Comparison of ENCODE assay signal across 8 cellular contexts in genomic region chr1:12179111-12179519, GRCh38. TPM values are rescaled to one million over a fixed set of nuclear protein-coding genes. Genes with fewer than 3 reads are reported as not detected.
DNase-seq lines count a peak whose midpoint lies in the region; ATAC-seq, FAIRE-seq and TF ChIP-seq lines count a peak whose summit lies in the region.

No MANE protein-coding gene starts in this region.

- H3K36me3 ChIP-seq in HepG2 (replicated peaks in 1 of 2; ENCODE audit: control insufficient read depth in 1 of 2, insufficient read depth in 2 of 2, low read length in 2 of 2) (no peaks in the 10 kb centered on the region), tibial artery (no peaks in the 10 kb centered on the region)

- H4K20me1 ChIP-seq in HepG2 (ENCODE audit: insufficient read depth, low read length), result no peaks in the 10 kb centered on the region

- no peak overlapping the region for H2AFZ ChIP-seq in HepG2 (ENCODE audit: low read length)

- DNase-seq in RKO (ENCODE audit: low spot score), result peak; percentile 26
- peak; percentile 75 for DNase-seq in activated gamma-delta T cell (lab: John Stamatoyannopoulos, UW)
- DNase-seq in HepG2 (ENCODE audit: low spot score), result peak; percentile 36
- DNase-seq in stimulated activated CD8-positive, alpha-beta memory T cell treated with anti-CD3 and anti-CD28 coated beads, Interleukin-7, amount 100 ng/mL, for 48 hours (ENCODE audit: extremely low read depth in 1 of 2, low read depth in 1 of 2), result peak; percentile 63 to 89
- no peak for DNase-seq in tibial artery
- no peak for DNase-seq in DMS114 treated with DMSO at 0.1 percent for 48 hours (lab: John Stamatoyannopoulos, UW; ENCODE audit: unreplicated experiment)
- no peak for DNase-seq in NCI-H2196 (lab: John Stamatoyannopoulos, UW; ENCODE audit: unreplicated experiment)

- TF ChIP-seq POLR2A in HepG2 (IDR thresholded peaks at IDR 0.05; ENCODE audit: insufficient read depth in 1 of 2, low read depth in 2 of 2, low read length in 2 of 2), result no peak

- H3K27me3 ChIP-seq in HepG2 (ENCODE audit: control insufficient read depth in 1 of 2, insufficient read depth in 2 of 2, low read length in 2 of 2) (peaks cover 6 to 40% of the 10 kb centered on the region in 2 experiments; a peak in 4 of 5 replicates), tibial artery (peaks cover 0 to 31% of the 10 kb centered on the region in 2 donors)

- H3K4me1 ChIP-seq in HepG2 (ENCODE audit: insufficient read depth, low read length), result peaks cover 23% of the 10 kb centered on the region
- peaks cover 0 to 8% (median 2%) of the 10 kb centered on the region in 4 donors for H3K4me1 ChIP-seq in tibial artery

- FAIRE-seq in HepG2 (lab: Jason Lieb, UNC), result no peak

- BruUV-seq in HepG2 (replicated peaks; lab: Mats Ljungman, UMichigan), result no TSS peak

- POLR2A ChIA-PET in HepG2 (lab: Yijun Ruan, JAX), result interaction anchor here (0.5 kb wide), 1 partner anchor 162 kb away, joined by 3 read pairs; no protein-coding TSS in a partner anchor

- TF ChIP-seq RAD21 in HepG2 (CRISPR knock-in tag; IDR thresholded peaks at IDR 0.05), result no peak

- no peaks in the 10 kb centered on the region for H3K79me2 ChIP-seq in HepG2 (ENCODE audit: insufficient read depth, low read length)

- no peak overlapping the region for H3K27ac ChIP-seq in HepG2 (ENCODE audit: extremely low read length, insufficient read depth, low read length)
- H3K27ac ChIP-seq in tibial artery, result no peak overlapping the region

- in situ Hi-C loops in HepG2 (cut with HindIII; ENCODE audit: extremely low pct_ligation_motif_present, low pct_unique_long_range_greater_than_20kb), result no loop called here

- 67% methylated on average over 1 of the region's 17 CpGs for WGBS in HepG2 (ENCODE audit: low lambda C conversion rate)

- no peak overlapping the region for H3K9ac ChIP-seq in HepG2 (ENCODE audit: insufficient read depth, low read depth, low read length)

- ATAC-seq in HepG2 (no peak; the same call in 2 of the 3 replicates), HG02852 (IDR thresholded peaks at IDR 0.05; ENCODE audit: unreplicated experiment) (no peak)

- H3K9me3 ChIP-seq in HepG2 (ENCODE audit: low read length) (no peaks in the 10 kb centered on the region), tibial artery (no peaks in the 10 kb centered on the region)

- CTCF ChIA-PET in HepG2 (lab: Yijun Ruan, JAX; ENCODE audit: low intra/inter-chr PET ratio, low total read pairs), result no interaction called here

- H3K4me3 ChIP-seq in HepG2 (replicated peaks in 1 of 3; ENCODE audit: insufficient read depth in 1 of 3, low read depth in 2 of 3, low read length in 3 of 3) (no peak overlapping the region), tibial artery (no peak overlapping the region)

- TF ChIP-seq CTCF in HepG2 (CRISPR knock-in tag; IDR thresholded peaks at IDR 0.05), result no peak
- TF ChIP-seq CTCF in tibial artery (IDR thresholded peaks at IDR 0.05), result no peak

- no peak overlapping the region for H3K4me2 ChIP-seq in HepG2 (ENCODE audit: low read depth, low read length)

- TF ChIP-seq EP300 in HepG2 (IDR thresholded peaks at IDR 0.05; ENCODE audit: low read depth in 2 of 2, low read length in 2 of 2), result no peak
- no peak for TF ChIP-seq EP300 in HepG2 (CRISPR knock-in tag; IDR thresholded peaks at IDR 0.05; ENCODE audit: borderline replicate concordance)

- intact Hi-C loops in HepG2 (cut with micrococcal nuclease; ENCODE audit: unreplicated experiment), result no loop called here
- intact Hi-C loops in tibial artery (cut with DNase I; ENCODE audit: low total_unique reads), result no loop called here

TF ChIP-seq in HepG2, 621 proteins besides CTCF, POLR2A, EP300 and RAD21:
- TF ChIP-seq MLX (CRISPR knock-in tag; IDR thresholded peaks at IDR 0.05), result no peak
- 0 out of 2 replicates have a peak, but pooled peaks have one; percentile 25 for TF ChIP-seq BHLHE40 (IDR thresholded peaks at IDR 0.05; ENCODE audit: low read length)
- no peak for TF ChIP-seq CBFB (CRISPR knock-in tag; IDR thresholded peaks at IDR 0.05)
- peak; percentile 17; the same call in 1 of the 2 replicates for TF ChIP-seq RFX1 (IDR thresholded peaks at IDR 0.05)
- peak; percentile 9; the same call in 1 of the 2 replicates for TF ChIP-seq TCF7 (IDR thresholded peaks at IDR 0.05; ENCODE audit: low read depth)
- TF ChIP-seq CREB1 (IDR thresholded peaks at IDR 0.05), result 0 out of 2 replicates have a peak, but pooled peaks have one; percentile 16
- no peak for TF ChIP-seq CREB1 (CRISPR knock-in tag; IDR thresholded peaks at IDR 0.05)
TF ChIP-seq in HepG2: peak in this region for 4.

RNA-seq across cellular contexts. Expression of gene TNFRSF1B, which starts 12.3 kb away (rescaled TPM):
- total RNA-seq in HepG2 (2016; rRNA removed; fragmentation: Illumina TruSeq; extraction: Trizol), result 0.04 TPM in 1 of 2 replicates, not detected in the other
- not detected in 2 replicates for total RNA-seq in HepG2 (2016; cell fraction: cytosol; rRNA removed; fragmentation: Illumina TruSeq; extraction: Trizol; ENCODE audit: low read depth)
- total RNA-seq in HepG2 (2016; cell fraction: insoluble cytoplasmic fraction; rRNA removed; fragmentation: Illumina TruSeq; extraction: Trizol), result not detected in 2 replicates
- total RNA-seq in HepG2 (2016; cell fraction: membrane; rRNA removed; fragmentation: Illumina TruSeq; extraction: Trizol), result not detected in 2 replicates
- not detected in 2 replicates for total RNA-seq in HepG2 (2016; cell fraction: nucleus; rRNA removed; fragmentation: Illumina TruSeq; extraction: Trizol)
- polyA plus RNA-seq in HepG2 (2011; rRNA removed), result 0.11 and 0.29 TPM in 2 replicates
- 0.05 and 0.07 TPM in 2 replicates for polyA plus RNA-seq in HepG2 (2011; cell fraction: cytosol; rRNA removed)
- polyA plus RNA-seq in HepG2 (2011; cell fraction: nucleus; rRNA removed), result 0.05 TPM in 2 replicates
- polyA plus RNA-seq in HepG2 (2012), result not detected in 2 replicates
- polyA plus RNA-seq in HepG2 (2016; cell fraction: cytosol; fragmentation: Illumina TruSeq; extraction: Trizol; ENCODE audit: low read depth), result not detected in 2 replicates
- polyA plus RNA-seq in HepG2 (2016; cell fraction: insoluble cytoplasmic fraction; fragmentation: Illumina TruSeq; extraction: Trizol; ENCODE audit: low read depth), result not detected in 2 replicates
- not detected in 2 replicates for polyA plus RNA-seq in HepG2 (2016; cell fraction: membrane; fragmentation: Illumina TruSeq; extraction: Trizol; ENCODE audit: low read depth)
- not detected in 2 replicates for polyA plus RNA-seq in HepG2 (2016; cell fraction: nucleus; fragmentation: Illumina TruSeq; extraction: Trizol; ENCODE audit: insufficient read depth, low read depth)
- polyA minus RNA-seq in HepG2 (2011; rRNA and poly(A)+ RNA removed; ENCODE audit: low replicate concordance), result 0.14 and 1.1 TPM in 2 replicates
- not detected in 2 replicates for polyA minus RNA-seq in HepG2 (2011; cell fraction: cytosol; rRNA and poly(A)+ RNA removed)
- 0.90 TPM in 1 of 2 replicates, not detected in the other for polyA minus RNA-seq in HepG2 (2011; cell fraction: nucleus; rRNA and poly(A)+ RNA removed)

RNA-seq across cellular contexts. Expression of gene VPS13D, which starts 50.7 kb away (rescaled TPM):
- 13.9 and 14.2 TPM in 2 replicates for total RNA-seq in HepG2 (2016; rRNA removed; fragmentation: Illumina TruSeq; extraction: Trizol)
- total RNA-seq in HepG2 (2016; cell fraction: cytosol; rRNA removed; fragmentation: Illumina TruSeq; extraction: Trizol; ENCODE audit: low read depth), result 5.8 and 6.7 TPM in 2 replicates
- total RNA-seq in HepG2 (2016; cell fraction: insoluble cytoplasmic fraction; rRNA removed; fragmentation: Illumina TruSeq; extraction: Trizol), result 10.6 and 11.0 TPM in 2 replicates
- total RNA-seq in HepG2 (2016; cell fraction: membrane; rRNA removed; fragmentation: Illumina TruSeq; extraction: Trizol), result 4.5 and 5.9 TPM in 2 replicates
- total RNA-seq in HepG2 (2016; cell fraction: nucleus; rRNA removed; fragmentation: Illumina TruSeq; extraction: Trizol), result 20.5 and 26.2 TPM in 2 replicates
- polyA plus RNA-seq in HepG2 (2011; rRNA removed), result 8.6 and 9.2 TPM in 2 replicates
- polyA plus RNA-seq in HepG2 (2011; cell fraction: cytosol; rRNA removed), result 7.0 and 8.7 TPM in 2 replicates
- polyA plus RNA-seq in HepG2 (2011; cell fraction: nucleus; rRNA removed), result 16.7 and 19.0 TPM in 2 replicates
- polyA plus RNA-seq in HepG2 (2012), result 7.3 and 7.6 TPM in 2 replicates
- 0.57 and 0.77 TPM in 2 replicates for polyA plus RNA-seq in HepG2 (2016; cell fraction: cytosol; fragmentation: Illumina TruSeq; extraction: Trizol; ENCODE audit: low read depth)
- 7.9 and 10.6 TPM in 2 replicates for polyA plus RNA-seq in HepG2 (2016; cell fraction: insoluble cytoplasmic fraction; fragmentation: Illumina TruSeq; extraction: Trizol; ENCODE audit: low read depth)
- 1.4 and 1.5 TPM in 2 replicates for polyA plus RNA-seq in HepG2 (2016; cell fraction: membrane; fragmentation: Illumina TruSeq; extraction: Trizol; ENCODE audit: low read depth)
- polyA plus RNA-seq in HepG2 (2016; cell fraction: nucleus; fragmentation: Illumina TruSeq; extraction: Trizol; ENCODE audit: insufficient read depth, low read depth), result 10.4 and 11.0 TPM in 2 replicates
- polyA minus RNA-seq in HepG2 (2011; rRNA and poly(A)+ RNA removed; ENCODE audit: low replicate concordance), result 26.2 and 54.8 TPM in 2 replicates
- polyA minus RNA-seq in HepG2 (2011; cell fraction: cytosol; rRNA and poly(A)+ RNA removed), result 11.6 and 12.3 TPM in 2 replicates
- polyA minus RNA-seq in HepG2 (2011; cell fraction: nucleus; rRNA and poly(A)+ RNA removed), result 52.4 and 72.0 TPM in 2 replicates

Comparison
In these comparisons a context has a peak if more than half of its experiments do, and no peak if none do; other contexts are left out.
1. DNase-seq: peak in RKO (single experiment), activated gamma-delta T cell (single experiment), HepG2 (single experiment) and stimulated activated CD8-positive, alpha-beta memory T cell treated with anti-CD3 and anti-CD28 coated beads, Interleukin-7, amount 100 ng/mL, for 48 hours (2 of 2); none in tibial artery (0 of 2), DMS114 treated with DMSO at 0.1 percent for 48 hours (single experiment) and NCI-H2196 (single experiment).